Comparison of ENCODE assay signal across 26 cellular contexts in genomic region chr9:3682186-3682585, GRCh38.
"Had no signal": no experiment of that assay in that cellular context is flagged by ENCODE, and none has a peak within 500 bp of the region (broad histone marks: within the 10 kb centered on the region; RNA-seq: fewer than 3 reads in every experiment).

No MANE protein-coding gene starts in this region.

- H3K36me3 ChIP-seq: adrenal gland, breast epithelium, SJSA1 had no signal

- H3K27me3 ChIP-seq: adrenal gland, body of pancreas, breast epithelium, SJSA1 had no signal

- ATAC-seq: activated CD8-positive, alpha-beta T cell treated with anti-CD3 and anti-CD28 coated beads, Interleukin-2, amount 10 ng/mL, durations not matched to agents 7 days and 5 days; body of pancreas; Panc1 had no signal

- H3K4me1 ChIP-seq: adrenal gland, body of pancreas, breast epithelium, SJSA1 had no signal

- DNase-seq: activated CD4-positive, alpha-beta T cell treated with anti-CD3 and anti-CD28 coated beads, Interleukin-2, amount 10 ng/mL, durations not matched to agents 7 days and 5 days; activated CD4-positive, alpha-beta T cell treated with anti-CD3 and anti-CD28 coated beads, Interleukin-2, amount 50 U/mL, for 48 hours; activated CD8-positive, alpha-beta T cell treated with anti-CD3 and anti-CD28 coated beads, Interleukin-2, amount 10 ng/mL, durations not matched to agents 7 days and 5 days; activated gamma-delta T cell; activated naive CD4-positive, alpha-beta T cell treated with Interleukin-2 at 50 U/mL for 16 hours; activated naive CD8-positive, alpha-beta T cell treated with anti-CD3 and anti-CD28 coated beads, Interleukin-2, amount 10 ng/mL, durations not matched to agents 7 days and 5 days; activated T-cell treated with anti-CD3 and anti-CD28 coated beads, Interleukin-2, amount 50 U/mL, for 24 hours; adrenal gland; body of pancreas; MM.1S; MV-4-11; NCI-H1417; NCI-H146; NCI-H187; NCI-H2029 treated with DMSO at 0.1 percent for 48 hours; NCI-H2107; NCI-H2171; NCI-H510A; NCI-H526; NCI-H774; SHP77; SK-N-SH had no signal

- H3K27ac ChIP-seq: adrenal gland, body of pancreas, breast epithelium, KMS-11, SJSA1 had no signal

- H3K9me3 ChIP-seq: adrenal gland, body of pancreas, breast epithelium, SJSA1, SK-N-SH had no signal

- H3K4me3 ChIP-seq: adrenal gland, body of pancreas, breast epithelium, SJSA1 had no signal
